29 cellular contexts compared by ENCODE assay signal in genomic region chr20:24692429-24693190, GRCh38.
A peak's percentile ranks its signal among the peaks of the same experiment; 100 is the strongest.
DNase-seq lines count a peak whose midpoint lies in the region; FAIRE-seq and TF ChIP-seq lines count a peak whose summit lies in the region.
"Had no signal": no experiment of that assay in that cellular context is flagged by ENCODE, and none has a peak within 500 bp of the region (broad histone marks: within the 10 kb centered on the region; RNA-seq: fewer than 3 reads in every experiment).

No MANE protein-coding gene starts in this region.

- peaks cover 11% of the 10 kb centered on the region for H3K4me1 Mint-ChIP-seq in chondrocyte (ENCODE audit: low read depth)
- H3K4me1 Mint-ChIP-seq: stimulated activated naive CD8-positive, alpha-beta T cell treated with anti-CD3 and anti-CD28 coated beads, Interleukin-15, amount 100 ng/mL, for 72 hours; WTC11 had no signal

- H3K4me3 ChIP-seq in osteoblast (ENCODE audit: insufficient read depth, low read length): no peak overlapping the region
- H3K4me3 ChIP-seq: ascending aorta, dorsolateral prefrontal cortex, SK-N-MC, upper lobe of left lung had no signal

- no peak for FAIRE-seq in H54 (lab: Jason Lieb, UNC)
- FAIRE-seq: H1 had no signal

- no peak overlapping the region for H3K27ac ChIP-seq in osteoblast (ENCODE audit: low read depth, low read length)
- H3K27ac ChIP-seq: ascending aorta, dorsolateral prefrontal cortex, epithelial cell of prostate, neutrophil, RWPE1, SK-N-MC, upper lobe of left lung had no signal

- H3K79me2 ChIP-seq in osteoblast (ENCODE audit: insufficient read depth, low read length): no peaks in the 10 kb centered on the region

- no peaks in the 10 kb centered on the region for H3K36me3 ChIP-seq in osteoblast (ENCODE audit: insufficient read depth, low read length)
- H3K36me3 ChIP-seq: ascending aorta, neutrophil, upper lobe of left lung had no signal

- H3K4me1 ChIP-seq in osteoblast (ENCODE audit: insufficient read depth, low read length): peaks cover 8% of the 10 kb centered on the region

- H3K36me3 Mint-ChIP-seq in chondrocyte (ENCODE audit: low read depth): peaks cover under 1% of the 10 kb centered on the region
- H3K36me3 Mint-ChIP-seq: activated naive CD4-positive, alpha-beta T cell treated with anti-CD3 and anti-CD28 coated beads, Interleukin-2, amount 50 U/mL, for 72 hours had no signal

- peaks cover 13% of the 10 kb centered on the region for H3K27me3 ChIP-seq in osteoblast (ENCODE audit: insufficient read depth, low read length)
- H3K27me3 ChIP-seq: ascending aorta, dorsolateral prefrontal cortex, neutrophil, upper lobe of left lung had no signal

- H4K20me1 ChIP-seq in osteoblast (ENCODE audit: insufficient read depth, low read length): no peaks in the 10 kb centered on the region

- H3K4me3 Mint-ChIP-seq in chondrocyte (ENCODE audit: unreplicated experiment): no peak overlapping the region
- H3K4me3 Mint-ChIP-seq: stimulated activated naive CD8-positive, alpha-beta T cell treated with anti-CD3 and anti-CD28 coated beads, Interleukin-15, amount 100 ng/mL, for 72 hours; T-helper 2 cell treated with Interferon-gamma antibody and Interleukin-4, amounts not matched to agents 5 μg/mL and 100 μg/mL, for 36 hours; WTC11 had no signal

- peaks cover 4% of the 10 kb centered on the region for H3K9me3 Mint-ChIP-seq in chondrocyte (ENCODE audit: low read depth)
- H3K9me3 Mint-ChIP-seq: activated naive CD4-positive, alpha-beta T cell treated with anti-CD3 and anti-CD28 coated beads, Interleukin-2, amount 50 U/mL, for 72 hours; stimulated activated naive CD8-positive, alpha-beta T cell treated with anti-CD3 and anti-CD28 coated beads, Interleukin-15, amount 100 ng/mL, for 72 hours; T-helper 2 cell treated with Interferon-gamma antibody and Interleukin-4, amounts not matched to agents 5 μg/mL and 100 μg/mL, for 36 hours had no signal

- H3K27me3 Mint-ChIP-seq in chondrocyte (ENCODE audit: low read depth): peaks cover 17% of the 10 kb centered on the region
- H3K27me3 Mint-ChIP-seq: stimulated activated naive CD8-positive, alpha-beta T cell treated with anti-CD3 and anti-CD28 coated beads, Interleukin-15, amount 100 ng/mL, for 72 hours had no signal

- peak; percentile 12 for DNase-seq in activated effector memory CD4-positive, alpha-beta T cell treated with anti-CD3 and anti-CD28 coated beads, Interleukin-2, amount 50 U/mL, for 16 hours
- no peak for DNase-seq in activated effector memory CD4-positive, alpha-beta T cell treated with Interleukin-2 at 50 U/mL for 16 hours
- DNase-seq in chondrocyte (ENCODE audit: low spot score) (peak; percentile 84), osteoblast (ENCODE audit: insufficient read length, low spot score, missing footprints) (peak; percentile 30), ureter (ENCODE audit: low spot score) (peak; percentile 14), H54 (ENCODE audit: insufficient read length, low spot score) (no peak), NCI-H2107 (lab: John Stamatoyannopoulos, UW) (no peak), DMS53 treated with DMSO at 0.1 percent for 48 hours (lab: John Stamatoyannopoulos, UW; ENCODE audit: unreplicated experiment) (no peak)
- DNase-seq: activated CD4-positive, alpha-beta T cell treated with anti-CD3 and anti-CD28 coated beads, Interleukin-2, amount 50 U/mL, for 48 hours; C1 segment of cervical spinal cord; Calu3; caudate nucleus; MM.1S; NCI-H146; NCI-H2171 treated with DMSO at 0.1 percent for 48 hours; NCI-H526; stimulated activated CD4-positive, alpha-beta T cell treated with anti-CD3 and anti-CD28 coated beads, Interleukin-4, amount 100 ng/mL, for 1 hour had no signal

- H3K27ac Mint-ChIP-seq in chondrocyte (ENCODE audit: unreplicated experiment): no peak overlapping the region
- H3K27ac Mint-ChIP-seq: activated naive CD4-positive, alpha-beta T cell treated with anti-CD3 and anti-CD28 coated beads, Interleukin-2, amount 50 U/mL, for 72 hours; stimulated activated naive CD8-positive, alpha-beta T cell treated with anti-CD3 and anti-CD28 coated beads, Interleukin-15, amount 100 ng/mL, for 72 hours; T-helper 2 cell treated with Interferon-gamma antibody and Interleukin-4, amounts not matched to agents 5 μg/mL and 100 μg/mL, for 36 hours; WTC11 had no signal

- no peak overlapping the region for H2AFZ ChIP-seq in osteoblast (ENCODE audit: low read length)

- no peak overlapping the region for H3K4me2 ChIP-seq in osteoblast (ENCODE audit: insufficient read depth, low read length)

- TF ChIP-seq CTCF in chondrocyte (IDR thresholded peaks at IDR 0.05) (no peak), osteoblast (IDR thresholded peaks at IDR 0.05; ENCODE audit: extremely low read depth, low read depth, low read length) (no peak)

- no peaks in the 10 kb centered on the region for H3K9me3 ChIP-seq in osteoblast (ENCODE audit: low read depth, low read length)
- H3K9me3 ChIP-seq: neutrophil had no signal

- TF ChIP-seq POLR2A in H54 (IDR thresholded peaks at IDR 0.05; ENCODE audit: low read depth, low read length): no peak

Comparison
In these comparisons a context has a peak if more than half of its experiments do, and no peak if none do; other contexts are left out.
1. DNase-seq: peak in activated effector memory CD4-positive, alpha-beta T cell treated with anti-CD3 and anti-CD28 coated beads, Interleukin-2, amount 50 U/mL, for 16 hours (single experiment), chondrocyte (single experiment), osteoblast (single experiment) and ureter (single experiment); none in activated effector memory CD4-positive, alpha-beta T cell treated with Interleukin-2 at 50 U/mL for 16 hours (single experiment), H54 (single experiment), NCI-H2107 (single experiment) and DMS53 treated with DMSO at 0.1 percent for 48 hours (single experiment).